ENCODE assay signal across 10 cellular contexts in the genomic region with DNA sequence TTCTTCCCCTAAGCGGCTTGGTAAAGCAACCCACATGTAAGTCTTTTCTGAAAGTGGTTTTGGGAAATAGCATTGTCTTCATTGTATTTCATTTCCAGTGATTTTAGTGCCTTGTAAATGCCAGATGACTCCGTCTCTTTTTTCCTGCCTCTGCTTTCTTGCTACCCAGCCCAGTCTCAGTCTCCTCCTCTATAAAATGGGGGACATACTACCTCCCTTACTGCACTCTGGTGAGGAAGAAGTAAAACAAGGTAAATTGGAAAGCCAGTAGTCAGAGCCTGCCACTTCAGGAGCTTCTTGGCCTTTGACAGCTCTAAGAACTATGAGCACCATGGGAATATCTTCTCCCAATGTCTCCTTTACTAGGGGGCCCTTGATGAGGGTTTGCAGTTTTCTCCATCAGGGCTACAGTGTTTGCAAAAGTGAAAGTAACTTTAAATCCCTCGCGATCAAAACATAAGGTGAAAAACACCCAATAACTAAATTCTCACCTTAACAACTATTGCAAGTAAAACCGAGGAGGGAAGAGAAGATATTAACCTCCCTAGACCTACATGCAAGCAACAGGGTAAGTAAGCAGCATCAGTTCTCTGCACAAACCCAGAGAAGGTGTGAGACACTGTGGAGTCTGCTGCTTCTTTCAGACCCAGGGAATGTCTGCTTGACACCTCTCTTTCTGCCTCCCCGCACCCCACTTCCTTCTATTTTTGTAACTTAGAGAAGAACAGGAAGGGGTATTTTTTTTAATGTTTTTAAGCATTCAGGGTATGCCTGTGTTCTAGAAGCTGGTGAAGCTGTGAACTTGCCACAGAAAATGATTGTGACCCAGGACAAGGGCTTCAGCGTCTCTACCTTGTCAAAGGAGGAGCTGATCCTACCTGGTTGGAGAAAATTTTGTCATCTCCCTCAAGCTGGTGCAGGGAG.
DNase-seq lines count a peak whose midpoint lies in the region; ATAC-seq and TF ChIP-seq lines count a peak whose summit lies in the region.
"Had no signal": no experiment of that assay in that cellular context is flagged by ENCODE, and none has a peak within 500 bp of the region (broad histone marks: within the 10 kb centered on the region; RNA-seq: fewer than 3 reads in every experiment).

No MANE protein-coding gene starts in this region.

- peak; percentile 29 to 30 for DNase-seq in activated CD4-positive, alpha-beta T cell treated with anti-CD3 and anti-CD28 coated beads for 4 hours
- DNase-seq in lower lobe of right lung (no peak), NCI-H2196 (lab: John Stamatoyannopoulos, UW; ENCODE audit: unreplicated experiment) (no peak), kidney tubule cell (ENCODE audit: low spot score) (no peak), vagina (ENCODE audit: extremely low spot score in 2 of 2) (no peak)
- DNase-seq: islet precursor cell had no signal

- no peaks in the 10 kb centered on the region for H3K36me3 ChIP-seq in lower lobe of right lung
- H3K36me3 ChIP-seq in vagina, result no peaks in the 10 kb centered on the region

- intact Hi-C loops in lower lobe of right lung (cut with DNase I), result no loop called here
- intact Hi-C loops in vagina (cut with DNase I), result no loop called here

- ATAC-seq in HG02981 (IDR thresholded peaks at IDR 0.05; ENCODE audit: unreplicated experiment), result peak; percentile 53
- ATAC-seq in lower lobe of right lung, result peak in 1 of 2 donors; percentile 40
- ATAC-seq in HG02884 (IDR thresholded peaks at IDR 0.05; ENCODE audit: unreplicated experiment), result no peak

- H3K27me3 ChIP-seq in lower lobe of right lung (ENCODE audit: low read depth) (no peaks in the 10 kb centered on the region), vagina (no peaks in the 10 kb centered on the region)

- TF ChIP-seq CTCF in GM12875 (IDR thresholded peaks at IDR 0.05; ENCODE audit: borderline replicate concordance, insufficient read depth, low read depth, low read length), result no peak
- TF ChIP-seq CTCF in lower lobe of right lung (IDR thresholded peaks at IDR 0.05), result no peak
- TF ChIP-seq CTCF in vagina (IDR thresholded peaks at IDR 0.05), result no peak

- H3K27ac ChIP-seq in lower lobe of right lung (no peak overlapping the region), vagina (no peak overlapping the region)
- H3K27ac ChIP-seq: HL-60 had no signal

- TF ChIP-seq POLR2A in vagina (IDR thresholded peaks at IDR 0.05), result no peak

- peak overlapping the region; percentile 6 for H3K4me3 ChIP-seq in GM12875 (ENCODE audit: low read depth, low read length)
- H3K4me3 ChIP-seq in lower lobe of right lung, result peak overlapping the region; percentile 6
- no peak overlapping the region for H3K4me3 ChIP-seq in vagina

- no peaks in the 10 kb centered on the region for H3K4me1 ChIP-seq in lower lobe of right lung
- H3K4me1 ChIP-seq in vagina, result no peaks in the 10 kb centered on the region

- no peaks in the 10 kb centered on the region for H3K9me3 ChIP-seq in lower lobe of right lung
- H3K9me3 ChIP-seq in vagina, result no peaks in the 10 kb centered on the region

Comparison
In these comparisons a context has a peak if more than half of its experiments do, and no peak if none do; other contexts are left out.
1. H3K4me3 ChIP-seq: peak in GM12875 (single experiment) and lower lobe of right lung (single experiment); none in vagina (0 of 2).
2. DNase-seq: peak in activated CD4-positive, alpha-beta T cell treated with anti-CD3 and anti-CD28 coated beads for 4 hours (2 of 2); none in lower lobe of right lung (single experiment), NCI-H2196 (single experiment), kidney tubule cell (single experiment) and vagina (0 of 2).